Comparison of ENCODE assay signal across 8 cellular contexts in the genomic region with DNA sequence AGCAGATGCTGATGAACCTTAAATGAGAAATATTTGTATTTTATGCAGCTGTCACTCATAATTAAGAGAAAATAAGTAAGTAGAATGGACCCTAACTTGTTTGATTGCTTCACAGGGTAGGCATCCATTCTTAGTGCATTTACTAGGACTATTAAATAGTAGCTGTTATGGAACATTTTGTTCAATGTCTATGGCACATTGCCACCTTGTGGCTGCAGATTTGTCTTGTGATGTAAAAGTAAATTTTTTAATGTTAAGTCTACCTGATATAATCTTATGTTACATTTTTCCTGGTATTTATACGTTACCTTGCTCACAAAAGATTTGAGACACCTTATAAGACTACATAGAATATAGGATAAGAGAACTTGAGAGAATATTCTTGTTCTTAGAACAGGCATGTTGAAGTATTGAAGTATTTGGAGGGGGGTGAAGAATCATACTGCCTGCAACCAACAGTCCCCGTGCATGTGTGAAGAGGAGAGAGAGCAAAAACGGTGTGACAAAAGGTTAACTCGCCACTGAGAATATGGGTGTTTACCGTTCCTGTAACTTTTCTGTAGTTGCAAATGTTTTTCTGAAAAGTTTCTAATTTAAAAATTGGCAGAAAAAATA.
DNase-seq lines count a peak whose midpoint lies in the region; ATAC-seq and TF ChIP-seq lines count a peak whose summit lies in the region.

No MANE protein-coding gene starts in this region.

- H3K18ac ChIP-seq in trophoblast cell (ENCODE audit: low read length) = no peak overlapping the region

- no peak overlapping the region for H2BK5ac ChIP-seq in trophoblast cell (ENCODE audit: low read depth, low read length, poor library complexity)

- no peak overlapping the region for H3K4me3 Mint-ChIP-seq in activated CD4-positive, alpha-beta T cell treated with anti-CD3 and anti-CD28 coated beads for 36 hours

- CTCF ChIA-PET in activated CD4-positive, alpha-beta T cell treated with anti-CD3 and anti-CD28 coated beads for 36 hours (lab: Charles Lee) = interaction anchor here (0.7 to 3.9 kb wide), 11 partner anchors 8 to 482 kb away, joined by 3 to 63 read pairs (median 3); no protein-coding TSS in a partner anchor

- H2BK120ac ChIP-seq in trophoblast cell (ENCODE audit: insufficient read depth, low read length, poor library complexity) = no peak overlapping the region

- H3K36me3 ChIP-seq in WERI-Rb-1 (no peaks in the 10 kb centered on the region), trophoblast cell (ENCODE audit: control insufficient read depth in 1 of 2, insufficient read depth in 2 of 2, low read length in 2 of 2) (no peaks in the 10 kb centered on the region)

- H3K27me3 Mint-ChIP-seq in activated CD4-positive, alpha-beta T cell treated with anti-CD3 and anti-CD28 coated beads for 36 hours = peaks cover 11% of the 10 kb centered on the region

- no CpG with 5 or more reads among the region's 5 CpGs for WGBS in trophoblast cell (ENCODE audit: extremely low coverage, insufficient coverage, insufficient read length)

- H3K36me3 Mint-ChIP-seq in activated CD4-positive, alpha-beta T cell treated with anti-CD3 and anti-CD28 coated beads for 36 hours (ENCODE audit: low read depth) = no peaks in the 10 kb centered on the region

- H3K4me1 Mint-ChIP-seq in activated CD4-positive, alpha-beta T cell treated with anti-CD3 and anti-CD28 coated beads for 36 hours = no peaks in the 10 kb centered on the region

- H2BK12ac ChIP-seq in trophoblast cell (ENCODE audit: low read length) = no peak overlapping the region

- H3K9me3 ChIP-seq in WERI-Rb-1 (ENCODE audit: severe bottlenecking) (no peaks in the 10 kb centered on the region), trophoblast cell (ENCODE audit: insufficient read depth, low read depth, low read length) (no peaks in the 10 kb centered on the region)

- no peak overlapping the region for H3K4me2 ChIP-seq in trophoblast cell (ENCODE audit: low read length)

- no peak overlapping the region for H3K14ac ChIP-seq in trophoblast cell (ENCODE audit: low read length)

- H2AFZ ChIP-seq in trophoblast cell (ENCODE audit: insufficient read depth, low read length, poor library complexity) = no peak overlapping the region

- no peak overlapping the region for H2AK5ac ChIP-seq in trophoblast cell (ENCODE audit: low read length)

- peak; percentile 64 for DNase-seq in activated CD4-positive, alpha-beta T cell treated with anti-CD3 and anti-CD28 coated beads for 36 hours
- no peak for DNase-seq in activated CD4-positive, alpha-beta T cell treated with anti-CD3 and anti-CD28 coated beads, Interleukin-2, amount 50 U/mL, for 1 hour
- DNase-seq in NCI-H146 (lab: John Stamatoyannopoulos, UW) (peak; percentile 70), WERI-Rb-1 (peak; percentile 41), foreskin fibroblast (peak; percentile 36 to 80), trophoblast cell (peak; percentile 69 to 87), NCI-H2196 (lab: John Stamatoyannopoulos, UW; ENCODE audit: unreplicated experiment) (no peak)

- no peaks in the 10 kb centered on the region for H3K4me1 ChIP-seq in trophoblast cell (ENCODE audit: control insufficient read depth in 1 of 2, insufficient read depth in 2 of 2, low read length in 2 of 2)

- no peak overlapping the region for H4K91ac ChIP-seq in trophoblast cell (ENCODE audit: low read depth, low read length)

- no peaks in the 10 kb centered on the region for H3K79me2 ChIP-seq in trophoblast cell (ENCODE audit: control insufficient read depth, insufficient read depth, low read length, poor library complexity)

- no peak overlapping the region for H3K4ac ChIP-seq in trophoblast cell (ENCODE audit: low read depth, low read length)

- no peaks in the 10 kb centered on the region for H3K79me1 ChIP-seq in trophoblast cell (ENCODE audit: low read length)

- H3K4me3 ChIP-seq in WERI-Rb-1 (ENCODE audit: low read depth, low read length) (no peak overlapping the region), foreskin fibroblast (ENCODE audit: low read depth in 1 of 2, low read length in 2 of 2) (no peak overlapping the region), trophoblast cell (ENCODE audit: low read depth, low read length) (no peak overlapping the region)

- no peaks in the 10 kb centered on the region for H3K9me3 Mint-ChIP-seq in activated CD4-positive, alpha-beta T cell treated with anti-CD3 and anti-CD28 coated beads for 36 hours (ENCODE audit: low read depth)

- POLR2A ChIA-PET in activated CD4-positive, alpha-beta T cell treated with anti-CD3 and anti-CD28 coated beads for 36 hours (lab: Charles Lee) = no interaction called here

- H3K9ac ChIP-seq in trophoblast cell (ENCODE audit: low read length) = no peak overlapping the region

- no peak for ATAC-seq in activated CD4-positive, alpha-beta T cell treated with anti-CD3 and anti-CD28 coated beads for 36 hours
- no peak for ATAC-seq in GM18511 (IDR thresholded peaks at IDR 0.05; ENCODE audit: unreplicated experiment)

- TF ChIP-seq CTCF in WERI-Rb-1 (IDR thresholded peaks at IDR 0.05; ENCODE audit: low read depth, low read length) (0 out of 2 replicates have a peak, but pooled peaks have one; percentile 18), foreskin fibroblast (IDR thresholded peaks at IDR 0.05; ENCODE audit: low read depth, low read length) (peak; percentile 22)

- H3K27me3 ChIP-seq in WERI-Rb-1 (ENCODE audit: insufficient read depth, low read depth, severe bottlenecking) (no peaks in the 10 kb centered on the region), trophoblast cell (ENCODE audit: insufficient read depth, low read length) (no peaks in the 10 kb centered on the region)

- H3K23ac ChIP-seq in trophoblast cell (ENCODE audit: low read length) = no peak overlapping the region

- no peak overlapping the region for H4K8ac ChIP-seq in trophoblast cell (ENCODE audit: low read depth, low read length)

- H4K12ac ChIP-seq in trophoblast cell (ENCODE audit: low read depth, low read length) = no peak overlapping the region

- no peak overlapping the region for H3K27ac Mint-ChIP-seq in activated CD4-positive, alpha-beta T cell treated with anti-CD3 and anti-CD28 coated beads for 36 hours

- intact Hi-C loops in activated CD4-positive, alpha-beta T cell treated with anti-CD3 and anti-CD28 coated beads for 36 hours (cut with DNase I, micrococcal nuclease) = loop anchor here (1.0 kb wide), 2 partner anchors 228 to 450 kb away; no protein-coding TSS in a partner anchor

- H3K27ac ChIP-seq in WERI-Rb-1 (no peak overlapping the region), trophoblast cell (ENCODE audit: low read depth, low read length) (no peak overlapping the region)

Comparison
In these comparisons a context has a peak if more than half of its experiments do, and no peak if none do; other contexts are left out.
1. DNase-seq: peak in activated CD4-positive, alpha-beta T cell treated with anti-CD3 and anti-CD28 coated beads for 36 hours (single experiment), NCI-H146 (single experiment), WERI-Rb-1 (single experiment), foreskin fibroblast (2 of 2) and trophoblast cell (2 of 2); none in activated CD4-positive, alpha-beta T cell treated with anti-CD3 and anti-CD28 coated beads, Interleukin-2, amount 50 U/mL, for 1 hour (single experiment) and NCI-H2196 (single experiment).